14 cellular contexts compared by ENCODE assay signal in the genomic region with DNA sequence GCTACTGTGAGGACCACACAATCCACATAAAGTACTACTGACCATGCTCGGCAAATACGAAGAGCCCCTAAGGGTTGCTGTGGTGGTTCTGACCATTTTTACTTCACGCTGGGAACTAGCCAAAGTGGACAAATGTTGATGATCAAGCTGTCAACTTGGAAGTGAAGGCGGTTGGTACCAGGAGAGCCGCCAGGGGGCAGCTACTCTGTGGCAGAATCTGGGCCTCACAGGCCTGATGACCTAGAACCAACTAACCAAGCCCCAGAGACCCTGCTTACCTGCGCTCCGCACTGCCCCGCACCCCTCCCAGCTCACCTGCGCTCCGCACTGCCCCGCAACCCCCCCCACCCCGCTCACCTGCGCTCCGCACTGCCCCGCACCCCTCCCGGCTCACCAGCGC. TPM values are rescaled to one million over a fixed set of nuclear protein-coding genes. Genes with fewer than 3 reads are reported as not detected.
A peak's percentile ranks its signal among the peaks of the same experiment; 100 is the strongest.
DNase-seq lines count a peak whose midpoint lies in the region; ATAC-seq, FAIRE-seq and TF ChIP-seq lines count a peak whose summit lies in the region.
"Had no signal": no experiment of that assay in that cellular context is flagged by ENCODE, and none has a peak within 500 bp of the region (broad histone marks: within the 10 kb centered on the region; RNA-seq: fewer than 3 reads in every experiment).

No MANE protein-coding gene starts in this region.

- no peaks in the 10 kb centered on the region for H3K9me3 ChIP-seq in CD4-positive, alpha-beta T cell (ENCODE audit: control insufficient read depth, low read length)
- H3K9me3 ChIP-seq: upper lobe of left lung had no signal

- no peak for ATAC-seq in CD4-positive, alpha-beta T cell (ENCODE audit: poor library complexity)
- ATAC-seq in central memory CD8-positive, alpha-beta T cell (replicated peaks; ENCODE audit: extremely low read depth, poor library complexity, severe bottlenecking), result no peak
- no peak for ATAC-seq in naive thymus-derived CD8-positive, alpha-beta T cell
- ATAC-seq: activated naive CD4-positive, alpha-beta T cell treated with anti-CD3 and anti-CD28 coated beads, Interleukin-2, amount 50 U/mL, for 72 hours had no signal

- intact Hi-C loops in CD4-positive, alpha-beta T cell (cut with DNase I, micrococcal nuclease), result no loop called here
- intact Hi-C loops in cardiac septum (cut with DNase I), result no loop called here

- no peak for FAIRE-seq in urothelium cell line (lab: Jason Lieb, UNC)
- FAIRE-seq: TTC549 had no signal

- no peak for DNase-seq in CD4-positive, alpha-beta T cell
- peak in 41 of 76 experiments; percentile 1 to 61 (median 20) for DNase-seq in HUDEP-2 (lab: John Stamatoyannopoulos, UW; ENCODE audit: unreplicated experiment in 76 of 76)
- no peak for DNase-seq in central memory CD8-positive, alpha-beta T cell (ENCODE audit: low spot score in 2 of 2)
- DNase-seq in naive thymus-derived CD8-positive, alpha-beta T cell, result no peak
- no peak for DNase-seq in NCI-H446 treated with DMSO at 0.1 percent for 48 hours (lab: John Stamatoyannopoulos, UW)
- no peak for DNase-seq in activated naive CD4-positive, alpha-beta T cell treated with anti-CD3 and anti-CD28 coated beads, Interleukin-2, amount 10 ng/mL, durations not matched to agents 7 days and 5 days
- no peak for DNase-seq in urothelium cell line (ENCODE audit: low spot score)
- DNase-seq in cardiac septum (ENCODE audit: low spot score), result no peak
- DNase-seq: naive B cell; NCI-H69; stimulated activated CD4-positive, alpha-beta T cell treated with anti-CD3 and anti-CD28 coated beads, Interleukin-4, amount 100 ng/mL, for 24 hours had no signal

- no peaks in the 10 kb centered on the region for H3K9me3 Mint-ChIP-seq in CD4-positive, alpha-beta T cell
- no peaks in the 10 kb centered on the region for H3K9me3 Mint-ChIP-seq in central memory CD8-positive, alpha-beta T cell
- no peaks in the 10 kb centered on the region for H3K9me3 Mint-ChIP-seq in naive thymus-derived CD8-positive, alpha-beta T cell
- no peaks in the 10 kb centered on the region for H3K9me3 Mint-ChIP-seq in activated naive CD4-positive, alpha-beta T cell treated with anti-CD3 and anti-CD28 coated beads, Interleukin-2, amount 10 ng/mL, durations not matched to agents 7 days and 5 days
- H3K9me3 Mint-ChIP-seq: activated naive CD4-positive, alpha-beta T cell treated with anti-CD3 and anti-CD28 coated beads, Interleukin-2, amount 50 U/mL, for 72 hours had no signal

- H3K27ac ChIP-seq in CD4-positive, alpha-beta T cell (ENCODE audit: low read depth, low read length), result no peak overlapping the region
- H3K27ac ChIP-seq: upper lobe of left lung had no signal

- no peaks in the 10 kb centered on the region for H3K27me3 ChIP-seq in CD4-positive, alpha-beta T cell (ENCODE audit: control insufficient read depth, insufficient read depth, low read length)
- H3K27me3 ChIP-seq: upper lobe of left lung had no signal

- H3K27me3 Mint-ChIP-seq in CD4-positive, alpha-beta T cell, result no peaks in the 10 kb centered on the region
- no peaks in the 10 kb centered on the region for H3K27me3 Mint-ChIP-seq in central memory CD8-positive, alpha-beta T cell
- H3K27me3 Mint-ChIP-seq in naive thymus-derived CD8-positive, alpha-beta T cell, result no peaks in the 10 kb centered on the region
- H3K27me3 Mint-ChIP-seq in activated naive CD4-positive, alpha-beta T cell treated with anti-CD3 and anti-CD28 coated beads, Interleukin-2, amount 10 ng/mL, durations not matched to agents 7 days and 5 days, result no peaks in the 10 kb centered on the region
- H3K27me3 Mint-ChIP-seq: naive B cell had no signal

- POLR2A ChIA-PET in CD4-positive, alpha-beta T cell (lab: Charles Lee), result no interaction called here
- POLR2A ChIA-PET in naive thymus-derived CD8-positive, alpha-beta T cell (lab: Charles Lee), result no interaction called here

- H3K36me3 Mint-ChIP-seq in CD4-positive, alpha-beta T cell (ENCODE audit: low read depth), result peaks cover 25% of the 10 kb centered on the region
- H3K36me3 Mint-ChIP-seq in central memory CD8-positive, alpha-beta T cell (ENCODE audit: insufficient read depth), result peaks cover 20% of the 10 kb centered on the region
- H3K36me3 Mint-ChIP-seq in naive thymus-derived CD8-positive, alpha-beta T cell, result peaks cover 0 to 16% (median 0%) of the 10 kb centered on the region in 3 donors
- H3K36me3 Mint-ChIP-seq in activated naive CD4-positive, alpha-beta T cell treated with anti-CD3 and anti-CD28 coated beads, Interleukin-2, amount 10 ng/mL, durations not matched to agents 7 days and 5 days, result peaks cover 28% of the 10 kb centered on the region
- H3K36me3 Mint-ChIP-seq: naive B cell had no signal

- peaks cover 65% of the 10 kb centered on the region for H3K4me1 Mint-ChIP-seq in CD4-positive, alpha-beta T cell (ENCODE audit: low read depth)
- peaks cover 55% of the 10 kb centered on the region for H3K4me1 Mint-ChIP-seq in central memory CD8-positive, alpha-beta T cell
- peaks cover 44 to 87% (median 70%) of the 10 kb centered on the region in 4 donors for H3K4me1 Mint-ChIP-seq in naive thymus-derived CD8-positive, alpha-beta T cell
- H3K4me1 Mint-ChIP-seq in activated naive CD4-positive, alpha-beta T cell treated with anti-CD3 and anti-CD28 coated beads, Interleukin-2, amount 10 ng/mL, durations not matched to agents 7 days and 5 days, result peaks cover 63% of the 10 kb centered on the region

- peak overlapping the region; percentile 61 for H3K4me3 Mint-ChIP-seq in CD4-positive, alpha-beta T cell
- H3K4me3 Mint-ChIP-seq in central memory CD8-positive, alpha-beta T cell, result peak overlapping the region; percentile 25
- peak overlapping the region in 3 of 10 donors; percentile 2 to 58 (median 12) for H3K4me3 Mint-ChIP-seq in naive thymus-derived CD8-positive, alpha-beta T cell
- no peak overlapping the region for H3K4me3 Mint-ChIP-seq in activated naive CD4-positive, alpha-beta T cell treated with anti-CD3 and anti-CD28 coated beads, Interleukin-2, amount 10 ng/mL, durations not matched to agents 7 days and 5 days

- CTCF ChIA-PET in CD4-positive, alpha-beta T cell (lab: Charles Lee), result no interaction called here
- CTCF ChIA-PET in activated naive CD4-positive, alpha-beta T cell treated with anti-CD3 and anti-CD28 coated beads, Interleukin-2, amount 10 ng/mL, durations not matched to agents 7 days and 5 days (lab: Charles Lee), result no interaction called here

- TF ChIP-seq CTCF in CD4-positive, alpha-beta T cell (IDR thresholded peaks at IDR 0.05), result no peak

- H3K27ac Mint-ChIP-seq in CD4-positive, alpha-beta T cell, result no peak overlapping the region
- peak overlapping the region; percentile 13 for H3K27ac Mint-ChIP-seq in central memory CD8-positive, alpha-beta T cell (ENCODE audit: low read depth)
- peak overlapping the region in 6 of 10 donors; percentile 12 to 77 (median 50) for H3K27ac Mint-ChIP-seq in naive thymus-derived CD8-positive, alpha-beta T cell
- no peak overlapping the region for H3K27ac Mint-ChIP-seq in activated naive CD4-positive, alpha-beta T cell treated with anti-CD3 and anti-CD28 coated beads, Interleukin-2, amount 10 ng/mL, durations not matched to agents 7 days and 5 days
- H3K27ac Mint-ChIP-seq: activated naive CD4-positive, alpha-beta T cell treated with anti-CD3 and anti-CD28 coated beads, Interleukin-2, amount 50 U/mL, for 72 hours had no signal

RNA-seq across cellular contexts. Expression of a gene that starts 5.6 kb away (rescaled TPM):
- 100 to 1,000 TPM; 130 to 131 TPM for total RNA-seq in CD4-positive, alpha-beta T cell
- 100 to 1,000 TPM; 162 to 164 TPM for total RNA-seq in naive thymus-derived CD8-positive, alpha-beta T cell
- polyA plus RNA-seq in naive thymus-derived CD8-positive, alpha-beta T cell, result 10 to 100 TPM; 45.0 to 71.0 (median 57.6) TPM
- 36.1 TPM for total RNA-seq in cardiac septum

RNA-seq across cellular contexts. Expression of a gene that starts 5.7 kb away (rescaled TPM):
- total RNA-seq in CD4-positive, alpha-beta T cell, result 10 to 100 TPM; 51.3 to 57.7 TPM
- total RNA-seq in naive thymus-derived CD8-positive, alpha-beta T cell, result 10 to 100 TPM; 65.6 to 72.9 TPM
- 10 to 100 TPM in 2 of 3 donors, 1 to 10 TPM in 1; 6.4 to 14.7 (median 11.5) TPM for polyA plus RNA-seq in naive thymus-derived CD8-positive, alpha-beta T cell
- 22.7 TPM for total RNA-seq in cardiac septum

RNA-seq across cellular contexts. Expression of a gene that starts 46.8 kb away (rescaled TPM):
- 10 to 100 TPM; 17.6 to 19.2 TPM for total RNA-seq in CD4-positive, alpha-beta T cell
- total RNA-seq in naive thymus-derived CD8-positive, alpha-beta T cell, result 10 to 100 TPM; 37.4 to 39.9 TPM
- 10 to 100 TPM in 2 of 3 donors, 1 to 10 TPM in 1; 2.2 to 17.3 (median 10.0) TPM for polyA plus RNA-seq in naive thymus-derived CD8-positive, alpha-beta T cell
- total RNA-seq in cardiac septum, result 5.2 TPM

Comparison
In these comparisons a context has a peak if more than half of its experiments do, and no peak if none do; other contexts are left out.
1. DNase-seq: peak in HUDEP-2 (41 of 76); none in CD4-positive, alpha-beta T cell (0 of 10), central memory CD8-positive, alpha-beta T cell (0 of 2), naive thymus-derived CD8-positive, alpha-beta T cell (0 of 10), NCI-H446 treated with DMSO at 0.1 percent for 48 hours (single experiment), activated naive CD4-positive, alpha-beta T cell treated with anti-CD3 and anti-CD28 coated beads, Interleukin-2, amount 10 ng/mL, durations not matched to agents 7 days and 5 days (single experiment), urothelium cell line (single experiment) and cardiac septum (single experiment).
2. H3K27ac Mint-ChIP-seq: peak in central memory CD8-positive, alpha-beta T cell (single experiment) and naive thymus-derived CD8-positive, alpha-beta T cell (6 of 10); none in CD4-positive, alpha-beta T cell (single experiment) and activated naive CD4-positive, alpha-beta T cell treated with anti-CD3 and anti-CD28 coated beads, Interleukin-2, amount 10 ng/mL, durations not matched to agents 7 days and 5 days (single experiment).